9 cellular contexts compared by ENCODE assay signal in genomic region chr2:113962692-113963480, GRCh38.
DNase-seq lines count a peak whose midpoint lies in the region; ATAC-seq and TF ChIP-seq lines count a peak whose summit lies in the region.
"Had no signal": no experiment of that assay in that cellular context is flagged by ENCODE, and none has a peak within 500 bp of the region (broad histone marks: within the 10 kb centered on the region; RNA-seq: fewer than 3 reads in every experiment).

No MANE protein-coding gene starts in this region.

- no peak for ATAC-seq in memory B cell (ENCODE audit: low read depth)

- H3K4me1 ChIP-seq in CD4-positive, alpha-beta memory T cell (ENCODE audit: insufficient read depth, low read length) = no peaks in the 10 kb centered on the region

- peaks cover 69% of the 10 kb centered on the region for H3K4me1 Mint-ChIP-seq in HFFc6 (ENCODE audit: low read depth)
- peaks cover 12% of the 10 kb centered on the region for H3K4me1 Mint-ChIP-seq in memory B cell
- H3K4me1 Mint-ChIP-seq in CD4-positive, alpha-beta memory T cell = peaks cover 0 to 9% (median 5%) of the 10 kb centered on the region in 4 donors
- peaks cover 6% of the 10 kb centered on the region for H3K4me1 Mint-ChIP-seq in nephron progenitor cell

- H3K36me3 Mint-ChIP-seq in HFFc6 (ENCODE audit: low read depth) (peaks cover 33% of the 10 kb centered on the region), memory B cell (peaks cover 4% of the 10 kb centered on the region), nephron progenitor cell (ENCODE audit: low read depth) (no peaks in the 10 kb centered on the region)
- H3K36me3 Mint-ChIP-seq in CD4-positive, alpha-beta memory T cell = peaks cover 8 to 35% of the 10 kb centered on the region in 2 donors

- DNase-seq in AG20443 (ENCODE audit: low spot score) (peak; percentile 51), HFFc6 (peak; percentile 65), astrocyte of the cerebellum (ENCODE audit: low read depth) (peak; percentile 13), memory B cell (ENCODE audit: low spot score in 2 of 2) (no peak), nephron progenitor cell (no peak), DMS114 treated with DMSO at 0.1 percent for 48 hours (lab: John Stamatoyannopoulos, UW; ENCODE audit: unreplicated experiment) (no peak), RKO (ENCODE audit: low spot score) (no peak)
- no peak for DNase-seq in CD4-positive, alpha-beta memory T cell
- DNase-seq: effector memory CD4-positive, alpha-beta T cell had no signal

- CTCF ChIA-PET in CD4-positive, alpha-beta memory T cell (lab: Charles Lee; ENCODE audit: partially characterized antibody) = interaction anchor here (0.9 kb wide), 1 partner anchor 19 kb away, joined by 5 read pairs; no protein-coding TSS in a partner anchor

- TF ChIP-seq CTCF in HFFc6 (IDR thresholded peaks at IDR 0.05) (no peak), astrocyte of the cerebellum (IDR thresholded peaks at IDR 0.05; ENCODE audit: low read depth, low read length, missing control alignments) (no peak), nephron progenitor cell (IDR thresholded peaks at IDR 0.05) (no peak)

- peaks cover 8% of the 10 kb centered on the region for H3K36me3 ChIP-seq in CD4-positive, alpha-beta memory T cell (ENCODE audit: insufficient read depth, low read length)

- H3K4me3 ChIP-seq in astrocyte of the cerebellum (ENCODE audit: low read depth, low read length) = no peak overlapping the region
- H3K4me3 ChIP-seq in CD4-positive, alpha-beta memory T cell (ENCODE audit: low read length in 2 of 2) = no peak overlapping the region

- no peaks in the 10 kb centered on the region for H3K27me3 ChIP-seq in CD4-positive, alpha-beta memory T cell (ENCODE audit: insufficient read depth, low read length)

- H3K4me3 Mint-ChIP-seq in HFFc6 (peak overlapping the region; percentile 1), memory B cell (no peak overlapping the region), nephron progenitor cell (no peak overlapping the region)
- H3K4me3 Mint-ChIP-seq in CD4-positive, alpha-beta memory T cell = no peak overlapping the region

- H3K9me3 ChIP-seq in CD4-positive, alpha-beta memory T cell (ENCODE audit: control insufficient read depth in 1 of 2, low read length in 2 of 2) = no peaks in the 10 kb centered on the region

- no peaks in the 10 kb centered on the region for H3K9me3 Mint-ChIP-seq in HFFc6
- no peaks in the 10 kb centered on the region for H3K9me3 Mint-ChIP-seq in memory B cell
- no peaks in the 10 kb centered on the region for H3K9me3 Mint-ChIP-seq in CD4-positive, alpha-beta memory T cell
- no peaks in the 10 kb centered on the region for H3K9me3 Mint-ChIP-seq in nephron progenitor cell

- H3K27ac ChIP-seq in CD4-positive, alpha-beta memory T cell (ENCODE audit: low read depth, low read length) = no peak overlapping the region

- intact Hi-C loops in CD4-positive, alpha-beta memory T cell (cut with micrococcal nuclease) = no loop called here

- in situ Hi-C loops in astrocyte of the cerebellum (cut with HindIII; ENCODE audit: low sequenced_read_pairs) = no loop called here

- H3K27ac Mint-ChIP-seq in HFFc6 (peak overlapping the region; percentile 83), memory B cell (peak overlapping the region; percentile 12), nephron progenitor cell (no peak overlapping the region)
- peak overlapping the region in 3 of 7 donors; percentile 17 to 79 (median 33) for H3K27ac Mint-ChIP-seq in CD4-positive, alpha-beta memory T cell

- POLR2A ChIA-PET in CD4-positive, alpha-beta memory T cell (lab: Charles Lee; ENCODE audit: partially characterized antibody) = interaction anchor here (0.7 kb wide), 1 partner anchor 206 kb away, joined by 3 read pairs; no protein-coding TSS in a partner anchor

- H3K27me3 Mint-ChIP-seq in HFFc6 (ENCODE audit: insufficient read depth) (peaks cover 2% of the 10 kb centered on the region; the same call in 1 of the 2 replicates), memory B cell (no peaks in the 10 kb centered on the region), nephron progenitor cell (ENCODE audit: low read depth, poor library complexity) (no peaks in the 10 kb centered on the region)
- H3K27me3 Mint-ChIP-seq in CD4-positive, alpha-beta memory T cell = no peaks in the 10 kb centered on the region

Comparison
In these comparisons a context has a peak if more than half of its experiments do, and no peak if none do; other contexts are left out.
1. DNase-seq: peak in AG20443 (single experiment), HFFc6 (single experiment) and astrocyte of the cerebellum (single experiment); none in memory B cell (0 of 2), CD4-positive, alpha-beta memory T cell (0 of 5), nephron progenitor cell (single experiment), DMS114 treated with DMSO at 0.1 percent for 48 hours (single experiment) and RKO (single experiment).